In the genomic region with DNA sequence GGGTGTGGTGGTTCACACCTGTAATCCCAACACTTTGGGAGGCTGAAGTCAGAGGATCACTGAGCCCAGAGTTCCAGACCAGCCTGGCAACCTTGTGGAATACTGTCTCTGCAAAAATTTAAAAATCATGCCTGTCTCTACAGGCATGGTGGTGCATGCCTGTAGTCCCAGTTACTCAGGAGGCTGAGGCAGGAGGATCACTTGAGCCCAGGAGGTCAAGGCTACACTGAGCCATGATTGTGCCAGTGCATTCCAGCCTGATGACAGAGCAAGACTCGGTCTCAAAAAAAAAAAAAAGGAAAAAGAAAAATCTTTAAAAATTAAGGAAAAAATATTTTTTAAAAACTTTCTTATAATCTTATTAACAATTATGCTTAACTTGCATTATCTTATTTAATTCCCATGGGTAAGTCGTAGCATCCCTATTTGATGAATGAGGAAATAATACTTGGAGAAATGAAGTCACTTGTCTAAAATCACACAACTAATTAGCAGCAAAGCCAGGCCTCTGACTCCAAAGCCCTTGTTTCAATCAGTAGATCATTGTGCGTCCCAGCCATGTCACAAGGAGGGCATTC, we compare ENCODE assay signal across 22 cellular contexts.
"Had no signal": no experiment of that assay in that cellular context is flagged by ENCODE, and none has a peak within 500 bp of the region (broad histone marks: within the 10 kb centered on the region; RNA-seq: fewer than 3 reads in every experiment).

No MANE protein-coding gene starts in this region.

- H3K27ac Mint-ChIP-seq: mesothelial cell of epicardium, WTC11 had no signal

- H3K4me3 Mint-ChIP-seq: mesothelial cell of epicardium, WTC11 had no signal

- H3K9me3 ChIP-seq: psoas muscle, tibial nerve, uterus had no signal

- DNase-seq: activated CD4-positive, alpha-beta T cell treated with anti-CD3 and anti-CD28 coated beads for 36 hours; activated CD8-positive, alpha-beta memory T cell treated with anti-CD3 and anti-CD28 coated beads, Interleukin-2, amount 50 U/mL, for 48 hours; activated CD8-positive, alpha-beta T cell treated with anti-CD3 and anti-CD28 coated beads, Interleukin-2, amount 10 ng/mL, durations not matched to agents 7 days and 5 days; activated gamma-delta T cell treated with Interleukin-2 at 50 U/mL for 16 hours; activated T-cell treated with anti-CD3 and anti-CD28 coated beads, Interleukin-2, amount 50 U/mL, for 72 hours; aorta; brain microvascular endothelial cell; hypothalamus; islet precursor cell; left colon; occipital lobe; psoas muscle; right cardiac atrium; stimulated activated naive CD8-positive, alpha-beta T cell treated with anti-CD3 and anti-CD28 coated beads, Interleukin-15, Interleukin-2, amounts not matched to agents 100 U/mL and 50 U/mL, for 24 hours; substantia nigra; uterus had no signal

- H3K4me1 Mint-ChIP-seq: mesothelial cell of epicardium, WTC11 had no signal

- H3K36me3 ChIP-seq: uterus had no signal

- H3K27me3 ChIP-seq: brain microvascular endothelial cell, tibial nerve, uterus had no signal

- H3K27me3 Mint-ChIP-seq: activated CD4-positive, alpha-beta T cell treated with anti-CD3 and anti-CD28 coated beads for 36 hours had no signal

- ATAC-seq: left colon; psoas muscle; right cardiac atrium; stimulated activated naive CD8-positive, alpha-beta T cell treated with anti-CD3 and anti-CD28 coated beads, Interleukin-15, Interleukin-2, amounts not matched to agents 100 U/mL and 50 U/mL, for 24 hours; WTC11 had no signal

- H3K9me3 Mint-ChIP-seq: activated T-cell treated with anti-CD3 and anti-CD28 coated beads, Interleukin-2, amount 50 U/mL, for 72 hours; WTC11 had no signal

- H3K4me3 ChIP-seq: coronary artery, lung, psoas muscle, skin epidermis, tibial nerve, uterus had no signal

- H3K27ac ChIP-seq: brain microvascular endothelial cell, coronary artery, psoas muscle, uterus had no signal

- H3K4me1 ChIP-seq: uterus had no signal
